In genomic region chr11:63020671-63021255, GRCh38 we compare ENCODE assay signal across 1 cellular context.
TF ChIP-seq lines count a peak whose summit lies in the region.

No MANE protein-coding gene starts in this region.

TF ChIP-seq in H1, 55 proteins besides CTCF, POLR2A, EP300 and RAD21 (continued from another document):
- TF ChIP-seq POLR2AphosphoS5 (IDR thresholded peaks at IDR 0.05; ENCODE audit: low read depth, low read length) (no peak), TCF12 (IDR thresholded peaks at IDR 0.05; ENCODE audit: low read depth, low read length) (0 out of 2 replicates have a peak, but pooled peaks have one; percentile 47), JUN (IDR thresholded peaks at IDR 0.05; ENCODE audit: low read depth, low read length) (no peak), TBP (IDR thresholded peaks at IDR 0.05; ENCODE audit: low read depth, low read length) (0 out of 2 replicates have a peak, but pooled peaks have one; percentile 26), MAX (IDR thresholded peaks at IDR 0.05) (peak; percentile 70; the same call in 1 of the 2 replicates), TEAD4 (IDR thresholded peaks at IDR 0.05; ENCODE audit: low read depth, low read length) (no peak), SP1 (IDR thresholded peaks at IDR 0.05; ENCODE audit: low read depth, low read length) (0 out of 2 replicates have a peak, but pooled peaks have one; percentile 48), ATF3 (IDR thresholded peaks at IDR 0.05; ENCODE audit: insufficient read depth, low read depth, low read length) (no peak), ASH2L (IDR thresholded peaks at IDR 0.05; ENCODE audit: low read length) (peak; percentile 26), GABPA (IDR thresholded peaks at IDR 0.05; ENCODE audit: borderline replicate concordance, insufficient read depth, low read length) (no peak), SUZ12 (IDR thresholded peaks at IDR 0.05; ENCODE audit: low read length) (no peak), BACH1 (IDR thresholded peaks at IDR 0.05; ENCODE audit: low read length) (no peak), KDM4A (IDR thresholded peaks at IDR 0.05; ENCODE audit: low read depth, low read length, severe bottlenecking) (no peak), E2F6 (IDR thresholded peaks at IDR 0.05) (peak; percentile 68; the same call in 1 of the 2 replicates)
